15 cellular contexts compared by ENCODE assay signal in genomic region chr2:108632748-108633147, GRCh38.
DNase-seq lines count a peak whose midpoint lies in the region; ATAC-seq, FAIRE-seq and TF ChIP-seq lines count a peak whose summit lies in the region.
"Had no signal": no experiment of that assay in that cellular context is flagged by ENCODE, and none has a peak within 500 bp of the region (broad histone marks: within the 10 kb centered on the region; RNA-seq: fewer than 3 reads in every experiment).

No MANE protein-coding gene starts in this region.

- H3K79me2 ChIP-seq in GM12878 (ENCODE audit: control insufficient read depth, insufficient read depth, low read length) = peaks cover 15% of the 10 kb centered on the region

- H3K9me3 ChIP-seq in GM12878 (replicated peaks; ENCODE audit: control insufficient read depth, insufficient read depth, low read length) = no peaks in the 10 kb centered on the region
- H3K9me3 ChIP-seq: SK-N-SH had no signal

- H3K9ac ChIP-seq in GM12878 (ENCODE audit: control insufficient read depth, insufficient read depth, low read length) (no peak overlapping the region), rectal smooth muscle tissue (ENCODE audit: low read length) (no peak overlapping the region)
- H3K9ac ChIP-seq: SK-N-SH had no signal

- no peak for TF ChIP-seq POLR2A in GM12878 (IDR thresholded peaks at IDR 0.05; ENCODE audit: low read depth, low read length)

- POLR2A ChIA-PET in GM12878 (lab: Charles Lee) = interaction anchor here (5.5 kb wide), 1 partner anchor 21 kb away, joined by 51 read pairs; no protein-coding TSS in a partner anchor

- DNase-seq in DMS53 treated with DMSO at 0.1 percent for 48 hours (lab: John Stamatoyannopoulos, UW; ENCODE audit: unreplicated experiment) (peak; percentile 86), NCI-H146 treated with DMSO at 0.1 percent for 48 hours (lab: John Stamatoyannopoulos, UW; ENCODE audit: unreplicated experiment) (peak; percentile 90), GM12878 (ENCODE audit: low read depth, low spot score) (no peak), CD14-positive monocyte (ENCODE audit: low spot score) (no peak), NOMO-1 (lab: John Stamatoyannopoulos, UW; ENCODE audit: unreplicated experiment in 2 of 2) (no peak)
- DNase-seq: activated CD4-positive, alpha-beta T cell treated with anti-CD3 and anti-CD28 coated beads for 1 hour; activated gamma-delta T cell; erythroblast; H9; hypothalamus; mesendoderm; SK-N-SH had no signal

- peaks cover 8% of the 10 kb centered on the region for H4K20me1 ChIP-seq in GM12878 (ENCODE audit: control insufficient read depth, insufficient read depth)

- TF ChIP-seq EP300 in GM12878 (IDR thresholded peaks at IDR 0.05; ENCODE audit: borderline replicate concordance in 1 of 2, control insufficient read depth in 1 of 2, low read depth in 2 of 2, low read length in 2 of 2) = no peak

- ATAC-seq in GM12878 (no peak), HG03025 (IDR thresholded peaks at IDR 0.05; ENCODE audit: low FRiP score, unreplicated experiment) (no peak)

- in situ Hi-C loops in GM12878 (cut with MboI) = no loop called here

- TF ChIP-seq RAD21 in GM12878 (IDR thresholded peaks at IDR 0.05; ENCODE audit: insufficient read depth, low read depth, low read length) = no peak

- BruUV-seq in GM12878 (replicated peaks; lab: Mats Ljungman, UMichigan) = no TSS peak

- intact Hi-C loops in GM12878 (cut with micrococcal nuclease; ENCODE audit: unreplicated experiment) = no loop called here
- intact Hi-C loops in CD14-positive monocyte (cut with micrococcal nuclease) = no loop called here

- peak; percentile 7 for FAIRE-seq in GM12878 (lab: Jason Lieb, UNC)

- no peak overlapping the region for H2AFZ ChIP-seq in GM12878 (ENCODE audit: control insufficient read depth, low read depth, low read length)

- H3K4me3 ChIP-seq in GM12878 = no peak overlapping the region
- H3K4me3 ChIP-seq in rectal smooth muscle tissue (ENCODE audit: low read length) = no peak overlapping the region
- H3K4me3 ChIP-seq: cardiac muscle cell had no signal

- peaks cover 58% of the 10 kb centered on the region for H3K4me1 ChIP-seq in GM12878 (ENCODE audit: control insufficient read depth, insufficient read depth, low read length)
- peaks cover 35% of the 10 kb centered on the region for H3K4me1 ChIP-seq in rectal smooth muscle tissue (ENCODE audit: control insufficient read depth, insufficient read depth, low read length)

- no peaks in the 10 kb centered on the region for H3K27me3 ChIP-seq in GM12878 (replicated peaks in 1 of 2; ENCODE audit: control insufficient read depth in 2 of 2, insufficient read depth in 2 of 2, low read length in 1 of 2)
- H3K27me3 ChIP-seq in rectal smooth muscle tissue (ENCODE audit: control insufficient read depth, insufficient read depth, low read length) = no peaks in the 10 kb centered on the region
- H3K27me3 ChIP-seq: cardiac muscle cell had no signal

- CTCF ChIA-PET in GM12878 (lab: Yijun Ruan, JAX) = interaction anchor here (6.0 to 11.3 kb wide), 4 partner anchors 9 to 48 kb away, joined by 118 to 441 read pairs (median 184); no protein-coding TSS in a partner anchor

- RAD21 ChIA-PET in GM12878 (lab: Charles Lee; ENCODE audit: unreplicated experiment) = interaction anchor here (1.4 to 13.6 kb wide), 5 partner anchors 11 to 100 kb away, joined by 4 to 441 read pairs (median 52); no protein-coding TSS in a partner anchor

- SMC1A ChIA-PET in GM12878 (lab: Charles Lee; ENCODE audit: uncharacterized antibody, unreplicated experiment) = interaction anchor here (0.7 to 23.9 kb wide), 9 partner anchors 9 to 47 kb away, joined by 3 to 800 read pairs (median 9); no protein-coding TSS in a partner anchor

- WGBS in GM12878 (ENCODE audit: insufficient coverage, insufficient replicate concordance, low lambda C conversion rate, missing lambda C conversion rate) = 73% methylated on average over 2 of the region's 2 CpGs

- H3K4me2 ChIP-seq in GM12878 (ENCODE audit: control insufficient read depth, insufficient read depth) = no peak overlapping the region; the same call in 1 of the 2 replicates
- H3K4me2 ChIP-seq: SK-N-SH had no signal

- H3K27ac Mint-ChIP-seq in CD14-positive monocyte = peak overlapping the region in 2 of 7 donors; percentile 59 to 66

- no peak overlapping the region for H3K4me3 Mint-ChIP-seq in CD14-positive monocyte
- H3K4me3 Mint-ChIP-seq: H9 had no signal

- peaks cover 51% of the 10 kb centered on the region for H3K4me1 Mint-ChIP-seq in CD14-positive monocyte

- TF ChIP-seq CTCF in GM12878 (IDR thresholded peaks at IDR 0.05 in 2 of 3, conservative IDR thresholded peaks at IDR 0.05 in 1 of 3; ENCODE audit: control insufficient read depth in 2 of 3, extremely low read depth in 1 of 3, insufficient read depth in 1 of 3, low read depth in 3 of 3, low read length in 3 of 3) (no peak), CD14-positive monocyte (IDR thresholded peaks at IDR 0.05) (no peak)

- H3K36me3 ChIP-seq in GM12878 (ENCODE audit: control insufficient read depth in 2 of 2, insufficient read depth in 2 of 2, low read length in 1 of 2) (0 out of 4 replicates have a peak, but pooled peaks cover 0 to 2% of the 10 kb centered on the region in 2 experiments), rectal smooth muscle tissue (ENCODE audit: control insufficient read depth, insufficient read depth, low read length) (no peaks in the 10 kb centered on the region)
- H3K36me3 ChIP-seq: cardiac muscle cell had no signal

- peaks cover 0 to 1% (median 0%) of the 10 kb centered on the region in 3 donors for H3K27me3 Mint-ChIP-seq in CD14-positive monocyte (ENCODE audit: low read depth in 3 of 3)

- no peak overlapping the region for H3K27ac ChIP-seq in GM12878 (ENCODE audit: control insufficient read depth, insufficient read depth)
- peak overlapping the region; percentile 12 for H3K27ac ChIP-seq in rectal smooth muscle tissue (ENCODE audit: low read depth, low read length)
- H3K27ac ChIP-seq: cardiac muscle cell had no signal

- no peaks in the 10 kb centered on the region for H3K9me3 Mint-ChIP-seq in CD14-positive monocyte
- H3K9me3 Mint-ChIP-seq: H9 had no signal

- peaks cover 36 to 44% of the 10 kb centered on the region in 2 donors for H3K36me3 Mint-ChIP-seq in CD14-positive monocyte

TF ChIP-seq in GM12878, 131 proteins besides CTCF, POLR2A, EP300 and RAD21 (continues in another document):
- no peak for TF ChIP-seq NR2C2 (IDR thresholded peaks at IDR 0.05; ENCODE audit: borderline replicate concordance, control insufficient read depth, insufficient read length, low read depth)
- no peak for TF ChIP-seq SUPT20H (IDR thresholded peaks at IDR 0.05; ENCODE audit: borderline replicate concordance, control insufficient read depth, low read depth, low read length)
- TF ChIP-seq HDAC2 (IDR thresholded peaks at IDR 0.05) = no peak
- no peak for TF ChIP-seq HDGF (IDR thresholded peaks at IDR 0.05)
- no peak for TF ChIP-seq E2F4 (IDR thresholded peaks at IDR 0.05; ENCODE audit: low read depth, low read length)
- TF ChIP-seq CUX1 (IDR thresholded peaks at IDR 0.05; ENCODE audit: insufficient replicate concordance, low read depth, low read length) = no peak
- no peak for TF ChIP-seq DPF2 (IDR thresholded peaks at IDR 0.05)
- no peak for TF ChIP-seq MYB (IDR thresholded peaks at IDR 0.05; ENCODE audit: borderline replicate concordance, low read depth, low read length)

Comparison
In these comparisons a context has a peak if more than half of its experiments do, and no peak if none do; other contexts are left out.
1. DNase-seq: peak in DMS53 treated with DMSO at 0.1 percent for 48 hours (single experiment) and NCI-H146 treated with DMSO at 0.1 percent for 48 hours (single experiment); none in GM12878 (single experiment), CD14-positive monocyte (single experiment) and NOMO-1 (0 of 2).